ENCODE assay signal across 23 cellular contexts in the genomic region with DNA sequence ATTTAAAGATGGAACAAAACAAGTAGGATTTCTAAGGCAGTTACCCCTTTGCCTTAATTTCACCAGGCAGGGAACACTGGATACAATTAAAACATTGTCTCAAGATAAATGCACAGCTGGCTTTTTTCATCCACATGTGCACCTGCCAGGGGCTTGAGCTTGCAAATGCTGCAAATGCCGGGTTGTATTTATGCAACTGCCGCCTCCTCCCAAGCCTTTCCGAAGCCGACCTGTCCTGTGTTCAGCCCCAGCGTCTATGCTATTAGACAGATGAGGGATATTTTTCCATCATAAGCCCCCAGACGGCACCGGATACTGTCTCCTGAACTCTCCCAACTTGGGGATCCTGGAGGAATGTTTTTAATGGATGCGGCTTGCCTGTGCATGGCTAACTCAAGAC.
"Had no signal": no experiment of that assay in that cellular context is flagged by ENCODE, and none has a peak within 500 bp of the region (broad histone marks: within the 10 kb centered on the region; RNA-seq: fewer than 3 reads in every experiment).

No MANE protein-coding gene starts in this region.

- H3K9me3 Mint-ChIP-seq: mesothelial cell of epicardium; natural killer cell treated with Interleukin-12 subunit alpha and Interleukin-12 subunit beta and Interleukin-15 and Interleukin-18, amount 100 ng/mL, for 72 hours; stimulated activated naive CD8-positive, alpha-beta T cell treated with anti-CD3 and anti-CD28 coated beads, Interleukin-15, amount 100 ng/mL, for 72 hours had no signal

- H3K27me3 ChIP-seq: gastrocnemius medialis, suprapubic skin, transverse colon had no signal

- H3K27ac ChIP-seq: gastrocnemius medialis, prostate gland, right atrium auricular region, suprapubic skin, transverse colon had no signal

- H3K27ac Mint-ChIP-seq: mesothelial cell of epicardium; naive B cell; natural killer cell treated with Interleukin-12 subunit alpha and Interleukin-12 subunit beta and Interleukin-15 and Interleukin-18, amount 100 ng/mL, for 72 hours had no signal

- H3K4me3 ChIP-seq: gastrocnemius medialis, mucosa of descending colon, prostate gland, right atrium auricular region, smooth muscle cell, suprapubic skin, transverse colon had no signal

- H3K4me1 ChIP-seq: gastrocnemius medialis, prostate gland, right atrium auricular region, suprapubic skin, transverse colon had no signal

- H3K4me3 Mint-ChIP-seq: mesothelial cell of epicardium; natural killer cell treated with Interleukin-12 subunit alpha and Interleukin-12 subunit beta and Interleukin-15 and Interleukin-18, amount 100 ng/mL, for 72 hours; neural crest cell; stimulated activated naive CD8-positive, alpha-beta T cell treated with anti-CD3 and anti-CD28 coated beads, Interleukin-15, amount 100 ng/mL, for 72 hours had no signal

- H3K4me1 Mint-ChIP-seq: mesothelial cell of epicardium had no signal

- DNase-seq: cortex of kidney; effector CD4-positive, alpha-beta T cell; foreskin fibroblast; gastrocnemius medialis; mesenchymal stem cell; mucosa of descending colon; naive B cell; stimulated activated CD4-positive, alpha-beta T cell treated with anti-CD3 and anti-CD28 coated beads, Interleukin-12 subunit alpha, Interleukin-12 subunit beta, amount 100 ng/mL, for 4 hours; stimulated activated CD4-positive, alpha-beta T cell treated with anti-CD3 and anti-CD28 coated beads, Interleukin-1b, Interleukin-23, amount 100 ng/mL, for 48 hours; stimulated activated CD4-positive, alpha-beta T cell treated with anti-CD3 and anti-CD28 coated beads, Interleukin-4, amount 100 ng/mL, for 1 hour; stimulated activated CD8-positive, alpha-beta memory T cell treated with anti-CD3 and anti-CD28 coated beads, Interleukin-4, amount 100 ng/mL, for 48 hours; stimulated activated naive CD4-positive, alpha-beta T cell; stimulated activated naive CD8-positive, alpha-beta T cell treated with anti-CD3 and anti-CD28 coated beads, Interleukin-15, amount 100 ng/mL, for 72 hours; transverse colon had no signal

- H3K9me3 ChIP-seq: gastrocnemius medialis, prostate gland, right atrium auricular region, suprapubic skin, transverse colon had no signal

- ATAC-seq: gastrocnemius medialis; left lobe of liver; mucosa of descending colon; natural killer cell treated with Interleukin-12 subunit alpha and Interleukin-12 subunit beta and Interleukin-15 and Interleukin-18, amount 100 ng/mL, for 72 hours; sciatic nerve; stimulated activated naive CD8-positive, alpha-beta T cell treated with anti-CD3 and anti-CD28 coated beads, Interleukin-15, amount 100 ng/mL, for 72 hours had no signal

- H3K36me3 ChIP-seq: gastrocnemius medialis, prostate gland, right atrium auricular region, suprapubic skin, transverse colon had no signal

- H3K4me2 ChIP-seq: smooth muscle cell had no signal

- H3K36me3 Mint-ChIP-seq: mesothelial cell of epicardium; naive B cell; natural killer cell treated with Interleukin-12 subunit alpha and Interleukin-12 subunit beta and Interleukin-15 and Interleukin-18, amount 100 ng/mL, for 72 hours had no signal
